27 cellular contexts compared by ENCODE assay signal in the genomic region with DNA sequence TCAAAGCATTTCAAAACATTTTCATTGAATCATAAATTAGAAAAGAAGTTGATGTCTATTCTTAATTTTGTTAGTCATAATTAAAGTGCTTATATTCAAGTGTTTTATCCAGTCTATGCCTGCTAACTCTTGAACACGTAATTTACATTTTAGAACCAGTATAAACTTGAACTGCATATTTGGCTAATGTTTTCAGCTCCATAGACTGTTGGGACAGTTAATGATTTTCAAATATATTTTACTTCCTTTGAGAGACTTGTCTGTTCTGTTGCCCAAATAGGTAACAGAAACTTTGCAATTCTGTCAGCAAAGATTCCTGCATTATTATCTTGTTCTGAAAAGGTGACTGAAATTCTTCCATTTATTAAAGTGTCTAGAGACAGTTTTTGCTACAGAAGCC. TPM values are rescaled to one million over a fixed set of nuclear protein-coding genes. Genes with fewer than 3 reads are reported as not detected.
A peak's percentile ranks its signal among the peaks of the same experiment; 100 is the strongest.
DNase-seq lines count a peak whose midpoint lies in the region; ATAC-seq, FAIRE-seq and TF ChIP-seq lines count a peak whose summit lies in the region.
"Had no signal": no experiment of that assay in that cellular context is flagged by ENCODE, and none has a peak within 500 bp of the region (broad histone marks: within the 10 kb centered on the region; RNA-seq: fewer than 3 reads in every experiment).

No MANE protein-coding gene starts in this region.

- TF ChIP-seq RAD21 in HepG2 (CRISPR knock-in tag; IDR thresholded peaks at IDR 0.05): no peak

- TF ChIP-seq CTCF in HepG2 (CRISPR knock-in tag; IDR thresholded peaks at IDR 0.05) (no peak), right lobe of liver (IDR thresholded peaks at IDR 0.05) (no peak), type B pancreatic cell (conservative IDR thresholded peaks at IDR 0.05) (no peak), testis (IDR thresholded peaks at IDR 0.05) (no peak)

- no peak for FAIRE-seq in HepG2 (lab: Jason Lieb, UNC)
- FAIRE-seq: D721Med had no signal

- CTCF ChIA-PET in HepG2 (lab: Yijun Ruan, JAX; ENCODE audit: low intra/inter-chr PET ratio, low total read pairs): no interaction called here

- H3K36me3 ChIP-seq in HepG2 (replicated peaks in 1 of 2; ENCODE audit: control insufficient read depth in 1 of 2, insufficient read depth in 2 of 2, low read length in 2 of 2) (peaks cover 0 to 36% of the 10 kb centered on the region in 2 experiments; a peak in 4 of 5 replicates), right lobe of liver (no peaks in the 10 kb centered on the region), testis (ENCODE audit: low read depth, missing control alignments) (no peaks in the 10 kb centered on the region)
- H3K36me3 ChIP-seq: heart left ventricle had no signal

- H3K36me3 Mint-ChIP-seq in type B pancreatic cell: peaks cover 4% of the 10 kb centered on the region

- POLR2A ChIA-PET in HepG2 (lab: Yijun Ruan, JAX): interaction anchor here (0.9 to 2.0 kb wide), 6 partner anchors 9 to 113 kb away, joined by 3 to 5 read pairs (median 4); partner anchors contain the start of gene MOCS2

- H3K79me2 ChIP-seq in HepG2 (ENCODE audit: insufficient read depth, low read length): peaks cover 97% of the 10 kb centered on the region

- peaks cover 5% of the 10 kb centered on the region; the same call in 1 of the 2 replicates for H4K20me1 ChIP-seq in HepG2 (ENCODE audit: insufficient read depth, low read length)
- H4K20me1 ChIP-seq: BLaER1 treated with 17β-estradiol and CSF1 and Interleukin-3, amounts not matched to agents 10 nM and 100 nM had no signal

- peak overlapping the region; percentile 69 for H3K9ac ChIP-seq in HepG2 (ENCODE audit: insufficient read depth, low read depth, low read length)
- H3K9ac ChIP-seq: BLaER1 treated with 17β-estradiol and CSF1 and Interleukin-3, amounts not matched to agents 10 nM and 100 nM had no signal

- ATAC-seq in HepG2: peak; percentile 5; the same call in 2 of the 3 replicates
- no peak for ATAC-seq in right lobe of liver
- ATAC-seq in esophagus mucosa: peak; percentile 75
- ATAC-seq: effector memory CD8-positive, alpha-beta T cell; HCT116; heart left ventricle had no signal

- H3K9me3 ChIP-seq in HepG2 (ENCODE audit: low read length) (no peaks in the 10 kb centered on the region), right lobe of liver (no peaks in the 10 kb centered on the region), testis (no peaks in the 10 kb centered on the region)
- H3K9me3 ChIP-seq: BLaER1 treated with 17β-estradiol and CSF1 and Interleukin-3, amounts not matched to agents 10 nM and 100 nM; heart left ventricle had no signal

- H3K4me3 Mint-ChIP-seq in type B pancreatic cell: no peak overlapping the region
- H3K4me3 Mint-ChIP-seq: activated CD4-positive, alpha-beta memory T cell treated with anti-CD3 and anti-CD28 coated beads, Interleukin-2, amount 10 ng/mL, durations not matched to agents 7 days and 5 days; effector memory CD8-positive, alpha-beta T cell had no signal

- intact Hi-C loops in HepG2 (cut with micrococcal nuclease; ENCODE audit: unreplicated experiment): loop anchor here (2.0 kb wide), 1 partner anchor 34 kb away; no protein-coding TSS in a partner anchor
- intact Hi-C loops in right lobe of liver (cut with DNase I): no loop called here
- intact Hi-C loops in testis (cut with DNase I; ENCODE audit: low total_unique reads): no loop called here

- WGBS in HepG2 (ENCODE audit: low lambda C conversion rate): 37% methylated on average over 1 of the region's 1 CpG
- WGBS in right lobe of liver (ENCODE audit: insufficient coverage, low coverage, low lambda C conversion rate, missing lambda C conversion rate): 47% methylated on average over 1 of the region's 1 CpG
- WGBS in testis, 2 donors: 86 to 95% methylated on average over 1 of the region's 1 CpG

- BruUV-seq in HepG2 (replicated peaks; lab: Mats Ljungman, UMichigan): TSS peak; percentile 88

- H3K27ac ChIP-seq in HepG2 (ENCODE audit: extremely low read length, insufficient read depth, low read length) (peak overlapping the region; percentile 82), right lobe of liver (no peak overlapping the region), testis (no peak overlapping the region)
- H3K27ac ChIP-seq: BLaER1 treated with 17β-estradiol and CSF1 and Interleukin-3, amounts not matched to agents 10 nM and 100 nM; heart left ventricle had no signal

- TF ChIP-seq EP300 in HepG2 (IDR thresholded peaks at IDR 0.05; ENCODE audit: low read depth in 2 of 2, low read length in 2 of 2): no peak
- TF ChIP-seq EP300 in HepG2 (CRISPR knock-in tag; IDR thresholded peaks at IDR 0.05; ENCODE audit: borderline replicate concordance): no peak

- peaks cover 11% of the 10 kb centered on the region for H3K27me3 Mint-ChIP-seq in type B pancreatic cell

- peaks cover 4% of the 10 kb centered on the region for H3K4me1 Mint-ChIP-seq in type B pancreatic cell (ENCODE audit: unreplicated experiment)

- TF ChIP-seq POLR2A in HepG2 (IDR thresholded peaks at IDR 0.05; ENCODE audit: insufficient read depth in 1 of 2, low read depth in 2 of 2, low read length in 2 of 2): no peak
- TF ChIP-seq POLR2A in right lobe of liver (IDR thresholded peaks at IDR 0.05): no peak
- no peak for TF ChIP-seq POLR2A in testis (IDR thresholded peaks at IDR 0.05)

- no peaks in the 10 kb centered on the region for H3K27me3 ChIP-seq in HepG2 (ENCODE audit: control insufficient read depth in 1 of 2, insufficient read depth in 2 of 2, low read length in 2 of 2)
- H3K27me3 ChIP-seq in right lobe of liver: no peaks in the 10 kb centered on the region
- H3K27me3 ChIP-seq in testis: no peaks in the 10 kb centered on the region

- H3K4me3 ChIP-seq in HepG2 (replicated peaks in 1 of 3; ENCODE audit: insufficient read depth in 1 of 3, low read depth in 2 of 3, low read length in 3 of 3): peak overlapping the region; percentile 12 to 47 (median 25); a peak in 3 of 6 replicates
- no peak overlapping the region for H3K4me3 ChIP-seq in right lobe of liver
- H3K4me3 ChIP-seq in testis: no peak overlapping the region
- H3K4me3 ChIP-seq: BLaER1 treated with 17β-estradiol and CSF1 and Interleukin-3, amounts not matched to agents 10 nM and 100 nM; heart left ventricle had no signal

- H3K4me2 ChIP-seq in HepG2 (ENCODE audit: low read depth, low read length): peak overlapping the region; percentile 80
- H3K4me2 ChIP-seq: BLaER1 treated with 17β-estradiol and CSF1 and Interleukin-3, amounts not matched to agents 10 nM and 100 nM had no signal

- in situ Hi-C loops in HepG2 (cut with HindIII; ENCODE audit: extremely low pct_ligation_motif_present, low pct_unique_long_range_greater_than_20kb): no loop called here

- H3K27ac Mint-ChIP-seq in type B pancreatic cell: peak overlapping the region; percentile 50
- H3K27ac Mint-ChIP-seq: activated CD4-positive, alpha-beta memory T cell treated with anti-CD3 and anti-CD28 coated beads, Interleukin-2, amount 10 ng/mL, durations not matched to agents 7 days and 5 days; effector memory CD8-positive, alpha-beta T cell; nephron had no signal

- H3K4me1 ChIP-seq in HepG2 (ENCODE audit: insufficient read depth, low read length) (peaks cover 100% of the 10 kb centered on the region), right lobe of liver (no peaks in the 10 kb centered on the region), testis (no peaks in the 10 kb centered on the region)
- H3K4me1 ChIP-seq: BLaER1 treated with 17β-estradiol and CSF1 and Interleukin-3, amounts not matched to agents 10 nM and 100 nM; heart left ventricle had no signal

- no peak overlapping the region for H2AFZ ChIP-seq in HepG2 (ENCODE audit: low read length)

- H3K9me3 Mint-ChIP-seq in type B pancreatic cell: no peaks in the 10 kb centered on the region
- H3K9me3 Mint-ChIP-seq: activated CD4-positive, alpha-beta memory T cell treated with anti-CD3 and anti-CD28 coated beads, Interleukin-2, amount 10 ng/mL, durations not matched to agents 7 days and 5 days; effector memory CD8-positive, alpha-beta T cell; nephron had no signal

- DNase-seq in HepG2 (ENCODE audit: low spot score) (no peak), right lobe of liver (no peak), midbrain (lab: John Stamatoyannopoulos, UW) (peak; percentile 42), type B pancreatic cell (ENCODE audit: extremely low spot score, unreplicated experiment) (no peak), amygdala (lab: John Stamatoyannopoulos, UW) (no peak), HUDEP-2 (lab: John Stamatoyannopoulos, UW; ENCODE audit: unreplicated experiment in 76 of 76) (no peak), testis (no peak)
- DNase-seq: activated CD4-positive, alpha-beta memory T cell treated with anti-CD3 and anti-CD28 coated beads, Interleukin-2, amount 10 ng/mL, durations not matched to agents 7 days and 5 days; activated CD4-positive, CD25-positive, alpha-beta regulatory T cell; activated naive CD4-positive, alpha-beta T cell; activated T-cell treated with anti-CD3 and anti-CD28 coated beads for 4 hours; amniotic stem cell; effector memory CD8-positive, alpha-beta T cell; EL; heart left ventricle; mesendoderm; NCI-H1092 treated with DMSO at 0.1 percent for 48 hours; NCI-H2029; NCI-H446 treated with DMSO at 0.1 percent for 48 hours; NK-92 treated with Interleukin-12 subunit alpha and Interleukin-12 subunit beta, amount 100 ng/mL, for 24 hours; RPMI8226; stimulated activated CD4-positive, alpha-beta T cell treated with anti-CD3 and anti-CD28 coated beads, Interleukin-4, amount 100 ng/mL, for 4 hours had no signal

RNA-seq across cellular contexts. Expression of gene ITGA2, which starts 7.8 kb away (rescaled TPM):
- 10.2 and 15.8 TPM in 2 replicates for total RNA-seq in HepG2 (2016; rRNA removed; fragmentation: Illumina TruSeq; extraction: Trizol)
- 0.79 and 0.91 TPM in 2 replicates for total RNA-seq in HepG2 (2016; cell fraction: cytosol; rRNA removed; fragmentation: Illumina TruSeq; extraction: Trizol; ENCODE audit: low read depth)
- total RNA-seq in HepG2 (2016; cell fraction: insoluble cytoplasmic fraction; rRNA removed; fragmentation: Illumina TruSeq; extraction: Trizol): 9.7 and 15.3 TPM in 2 replicates
- total RNA-seq in HepG2 (2016; cell fraction: membrane; rRNA removed; fragmentation: Illumina TruSeq; extraction: Trizol): 2.3 and 3.0 TPM in 2 replicates
- total RNA-seq in HepG2 (2016; cell fraction: nucleus; rRNA removed; fragmentation: Illumina TruSeq; extraction: Trizol): 25.3 and 27.8 TPM in 2 replicates
- 49.3 and 58.3 TPM in 2 replicates for polyA plus RNA-seq in HepG2 (2011; rRNA removed)
- polyA plus RNA-seq in HepG2 (2011; cell fraction: cytosol; rRNA removed): 24.9 and 38.8 TPM in 2 replicates
- polyA plus RNA-seq in HepG2 (2011; cell fraction: nucleus; rRNA removed): 27.4 and 30.0 TPM in 2 replicates
- 40.3 and 49.9 TPM in 2 replicates for polyA plus RNA-seq in HepG2 (2012)
- polyA plus RNA-seq in HepG2 (2016; cell fraction: cytosol; fragmentation: Illumina TruSeq; extraction: Trizol; ENCODE audit: low read depth): 0.17 and 0.20 TPM in 2 replicates
- 3.7 TPM in 2 replicates for polyA plus RNA-seq in HepG2 (2016; cell fraction: insoluble cytoplasmic fraction; fragmentation: Illumina TruSeq; extraction: Trizol; ENCODE audit: low read depth)
- polyA plus RNA-seq in HepG2 (2016; cell fraction: membrane; fragmentation: Illumina TruSeq; extraction: Trizol; ENCODE audit: low read depth): 0.45 and 0.72 TPM in 2 replicates
- 15.1 and 16.2 TPM in 2 replicates for polyA plus RNA-seq in HepG2 (2016; cell fraction: nucleus; fragmentation: Illumina TruSeq; extraction: Trizol; ENCODE audit: insufficient read depth, low read depth)
- 19.4 and 121 TPM in 2 replicates for polyA minus RNA-seq in HepG2 (2011; rRNA and poly(A)+ RNA removed; ENCODE audit: low replicate concordance)
- polyA minus RNA-seq in HepG2 (2011; cell fraction: cytosol; rRNA and poly(A)+ RNA removed): 105 and 135 TPM in 2 replicates
- 209 and 232 TPM in 2 replicates for polyA minus RNA-seq in HepG2 (2011; cell fraction: nucleus; rRNA and poly(A)+ RNA removed)
- total RNA-seq in right lobe of liver: 1 to 10 TPM in 1 of 6 experiments, under 1 TPM in 5; 0.11 to 1.6 (median 0.40) TPM
- 31.3 TPM for total RNA-seq in esophagus mucosa
- total RNA-seq in type B pancreatic cell (ENCODE audit: low replicate concordance): 8.0 and 9.5 TPM in 2 replicates
- total RNA-seq in testis: 1 to 10 TPM; 1.0 to 1.7 TPM
- 0.90 TPM for polyA plus RNA-seq in testis (ENCODE audit: insufficient read depth, low read depth, low replicate concordance)

Comparison
In these comparisons a context has a peak if more than half of its experiments do, and no peak if none do; other contexts are left out.
1. ATAC-seq: peak in HepG2 (single experiment) and esophagus mucosa (single experiment); none in right lobe of liver (0 of 4).
2. H3K4me3 ChIP-seq: peak in HepG2 (3 of 3); none in right lobe of liver (0 of 3) and testis (0 of 2).